10 cellular contexts compared by ENCODE assay signal in the genomic region with DNA sequence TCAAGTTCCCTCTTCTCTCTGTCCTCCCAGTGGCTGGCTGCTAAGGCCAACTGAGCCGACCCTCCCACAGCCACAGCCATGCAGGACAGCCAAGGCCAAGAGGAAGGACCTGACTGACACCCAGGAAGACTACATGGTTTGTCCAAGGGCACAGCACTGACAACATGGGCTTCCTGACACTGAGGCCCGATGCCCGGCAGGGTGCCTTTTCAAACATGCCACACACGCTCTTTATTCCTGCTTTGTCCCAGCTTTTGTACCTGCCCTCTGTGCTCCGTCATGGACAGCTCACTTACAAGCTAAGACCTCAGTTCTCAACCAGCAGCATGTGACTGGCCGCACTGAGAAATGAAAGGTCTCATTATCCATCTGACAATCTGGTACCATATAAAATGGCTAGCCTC. TPM values are rescaled to one million over a fixed set of nuclear protein-coding genes. Genes with fewer than 3 reads are reported as not detected.
A peak's percentile ranks its signal among the peaks of the same experiment; 100 is the strongest.
DNase-seq lines count a peak whose midpoint lies in the region; ATAC-seq and TF ChIP-seq lines count a peak whose summit lies in the region.
"Had no signal": no experiment of that assay in that cellular context is flagged by ENCODE, and none has a peak within 500 bp of the region (broad histone marks: within the 10 kb centered on the region; RNA-seq: fewer than 3 reads in every experiment).

No MANE protein-coding gene starts in this region.

- dilution Hi-C loops in IMR-90 (cut with HindIII; ENCODE audit: low sequenced_read_pairs, unreplicated experiment): no loop called here

- H3K9me3 Mint-ChIP-seq in brain: peaks cover 6 to 17% (median 15%) of the 10 kb centered on the region in 5 experiments
- H3K9me3 Mint-ChIP-seq: natural killer cell treated with Interleukin-12 subunit alpha and Interleukin-12 subunit beta and Interleukin-15 and Interleukin-18, amount 100 ng/mL, for 72 hours had no signal

- peaks cover 32 to 64% of the 10 kb centered on the region in 2 experiments for H3K79me1 ChIP-seq in IMR-90 (ENCODE audit: low read depth in 1 of 2, low read length in 2 of 2)

- H3K18ac ChIP-seq in IMR-90 (ENCODE audit: low read depth, low read length): peak overlapping the region; percentile 27

- 98% methylated on average over 4 of the region's 6 CpGs; no CpG with 5 or more reads in 1 of the 2 experiments for whole genome bisulfite sequencing in IMR-90 (ENCODE audit: extremely low coverage in 2 of 2, insufficient read length in 1 of 2), 2 experiments

- peak overlapping the region; percentile 83; the same call in 1 of the 2 replicates for H3K4ac ChIP-seq in IMR-90 (ENCODE audit: low read depth, low read length)

- H3K36me3 ChIP-seq in IMR-90 (ENCODE audit: control insufficient read depth, insufficient read depth, low read length) (peaks cover 8% of the 10 kb centered on the region; the same call in 1 of the 2 replicates), lower lobe of right lung (peaks cover 17% of the 10 kb centered on the region)

- no peaks in the 10 kb centered on the region for H3K27me3 Mint-ChIP-seq in brain
- H3K27me3 Mint-ChIP-seq: natural killer cell treated with Interleukin-12 subunit alpha and Interleukin-12 subunit beta and Interleukin-15 and Interleukin-18, amount 100 ng/mL, for 72 hours had no signal

- CTCF ChIA-PET in IMR-90 (lab: Yijun Ruan, JAX): interaction anchor here (0.6 kb wide), 1 partner anchor 12 kb away, joined by 3 read pairs; no protein-coding TSS in a partner anchor

- BruUV-seq in IMR-90 (replicated peaks; lab: Mats Ljungman, UMichigan): no TSS peak

- no peak overlapping the region for H3K9ac ChIP-seq in IMR-90 (ENCODE audit: low read depth, low read length)

- H3K4me1 ChIP-seq in IMR-90 (ENCODE audit: control insufficient read depth, insufficient read depth, low read length) (peaks cover 32% of the 10 kb centered on the region), lower lobe of right lung (peaks cover 41% of the 10 kb centered on the region)

- peak overlapping the region; percentile 12; the same call in 1 of the 3 replicates for H2BK15ac ChIP-seq in IMR-90 (ENCODE audit: low read depth, low read length)

- H3K23ac ChIP-seq in IMR-90 (ENCODE audit: low read depth, low read length): no peak overlapping the region

- H2AK5ac ChIP-seq in IMR-90 (ENCODE audit: low read depth, low read length): peak overlapping the region; percentile 9; the same call in 1 of the 2 replicates

- TF ChIP-seq CTCF in IMR-90 (conservative IDR thresholded peaks at IDR 0.05; ENCODE audit: low read depth, low read length): no peak
- no peak for TF ChIP-seq CTCF in brain (conservative IDR thresholded peaks at IDR 0.05)
- no peak for TF ChIP-seq CTCF in lower lobe of right lung (IDR thresholded peaks at IDR 0.05)

- intact Hi-C loops in IMR-90 (cut with micrococcal nuclease): no loop called here
- intact Hi-C loops in lower lobe of right lung (cut with DNase I): no loop called here

- peak overlapping the region; percentile 91 for H2BK5ac ChIP-seq in IMR-90 (ENCODE audit: low read depth, low read length, poor library complexity, severe bottlenecking)

- no peak overlapping the region for H3K4me2 ChIP-seq in IMR-90 (ENCODE audit: low read depth, low read length)

- no peak for TF ChIP-seq RAD21 in IMR-90 (IDR thresholded peaks at IDR 0.05; ENCODE audit: low read length)

- H3K27me3 ChIP-seq in IMR-90 (ENCODE audit: control insufficient read depth, insufficient read depth, low read length) (no peaks in the 10 kb centered on the region), lower lobe of right lung (ENCODE audit: low read depth) (no peaks in the 10 kb centered on the region)
- H3K27me3 ChIP-seq: SJCRH30 had no signal

- no peak overlapping the region for H3K4me3 Mint-ChIP-seq in brain
- H3K4me3 Mint-ChIP-seq: natural killer cell treated with Interleukin-12 subunit alpha and Interleukin-12 subunit beta and Interleukin-15 and Interleukin-18, amount 100 ng/mL, for 72 hours had no signal

- POLR2A ChIA-PET in IMR-90 (lab: Charles Lee; ENCODE audit: unreplicated experiment): no interaction called here

- peak overlapping the region; percentile 82 for H2BK120ac ChIP-seq in IMR-90 (ENCODE audit: low read depth, low read length)

- peaks cover 43% of the 10 kb centered on the region for H3K4me1 Mint-ChIP-seq in brain

- H4K8ac ChIP-seq in IMR-90 (ENCODE audit: low read depth in 2 of 2, low read length in 2 of 2): peak overlapping the region in 1 of 2 experiments; percentile 82; a peak in 1 of 4 replicates

- no peak for TF ChIP-seq POLR2A in IMR-90 (IDR thresholded peaks at IDR 0.05; ENCODE audit: low read depth, low read length)

- H2BK20ac ChIP-seq in IMR-90 (ENCODE audit: low read depth, low read length): no peak overlapping the region; the same call in 1 of the 2 replicates

- ATAC-seq in IMR-90 (ENCODE audit: low read depth): no peak
- peak; percentile 29 to 41 for ATAC-seq in lower lobe of right lung
- ATAC-seq in HG02610 (IDR thresholded peaks at IDR 0.05; ENCODE audit: unreplicated experiment): no peak
- ATAC-seq in GM21528 (IDR thresholded peaks at IDR 0.05; ENCODE audit: low FRiP score, unreplicated experiment): no peak

- H3K9me1 ChIP-seq in IMR-90 (ENCODE audit: insufficient read depth, low read length): peaks cover 26% of the 10 kb centered on the region

- H3K14ac ChIP-seq in IMR-90 (replicated peaks; ENCODE audit: low read depth, low read length): peak overlapping the region; percentile 43; the same call in 1 of the 2 replicates

- no peak for DNase-seq in IMR-90
- DNase-seq in lower lobe of right lung: no peak
- no peak for DNase-seq in NCI-H526 (lab: John Stamatoyannopoulos, UW)
- DNase-seq: central memory CD4-positive, alpha-beta T cell had no signal

- H3K9me3 ChIP-seq in IMR-90 (ENCODE audit: control insufficient read depth, insufficient read depth, low read length) (no peaks in the 10 kb centered on the region), lower lobe of right lung (no peaks in the 10 kb centered on the region)
- H3K9me3 ChIP-seq: SJCRH30 had no signal

- H4K20me1 ChIP-seq in IMR-90 (ENCODE audit: insufficient read depth, low read length): no peaks in the 10 kb centered on the region; the same call in 1 of the 2 replicates

- H2AK9ac ChIP-seq in IMR-90 (replicated peaks; ENCODE audit: low read depth, low read length, poor library complexity): no peak overlapping the region

- no peak overlapping the region for H3K56ac ChIP-seq in IMR-90 (ENCODE audit: extremely low read depth, insufficient read depth, low read length)

- H3K27ac Mint-ChIP-seq in brain: peak overlapping the region; percentile 32 to 93 (median 72)
- H3K27ac Mint-ChIP-seq: natural killer cell treated with Interleukin-12 subunit alpha and Interleukin-12 subunit beta and Interleukin-15 and Interleukin-18, amount 100 ng/mL, for 72 hours had no signal

- peak overlapping the region; percentile 55 for H4K5ac ChIP-seq in IMR-90 (ENCODE audit: low read depth, low read length)

- H3K4me3 ChIP-seq in IMR-90 (ENCODE audit: insufficient read depth, low read depth, low read length) (no peak overlapping the region), lower lobe of right lung (no peak overlapping the region)
- H3K4me3 ChIP-seq: SJCRH30 had no signal

- in situ Hi-C loops in IMR-90 (cut with MboI; ENCODE audit: low sequenced_read_pairs): no loop called here

- H4K91ac ChIP-seq in IMR-90 (ENCODE audit: insufficient read depth, low read depth, low read length): peak overlapping the region; percentile 1; the same call in 1 of the 2 replicates

- H3K27ac ChIP-seq in IMR-90 (ENCODE audit: insufficient read depth, low read length): peak overlapping the region; percentile 17; the same call in 1 of the 2 replicates
- no peak overlapping the region for H3K27ac ChIP-seq in lower lobe of right lung
- H3K27ac ChIP-seq in temporal lobe (ENCODE audit: low read depth, low read length): peak overlapping the region; percentile 51

- no peak overlapping the region for H2AFZ ChIP-seq in IMR-90 (replicated peaks; ENCODE audit: low read length, poor library complexity)

- peaks cover 32% of the 10 kb centered on the region for H3K36me3 Mint-ChIP-seq in brain

TF ChIP-seq in IMR-90, 13 proteins besides CTCF, POLR2A, EP300 and RAD21:
- TF ChIP-seq RFX5 (IDR thresholded peaks at IDR 0.05; ENCODE audit: low read depth, low read length) (no peak), CEBPB (IDR thresholded peaks at IDR 0.05; ENCODE audit: low read depth, low read length) (no peak), NFE2L2 (IDR thresholded peaks at IDR 0.05; ENCODE audit: low read depth, low read length) (no peak), FOS (IDR thresholded peaks at IDR 0.05; ENCODE audit: low read depth, low read length) (no peak), RCOR1 (IDR thresholded peaks at IDR 0.05; ENCODE audit: insufficient replicate concordance, low read length) (no peak), CHD1 (IDR thresholded peaks at IDR 0.05; ENCODE audit: low read depth, low read length) (no peak)
- TF ChIP-seq, protein P1, sequence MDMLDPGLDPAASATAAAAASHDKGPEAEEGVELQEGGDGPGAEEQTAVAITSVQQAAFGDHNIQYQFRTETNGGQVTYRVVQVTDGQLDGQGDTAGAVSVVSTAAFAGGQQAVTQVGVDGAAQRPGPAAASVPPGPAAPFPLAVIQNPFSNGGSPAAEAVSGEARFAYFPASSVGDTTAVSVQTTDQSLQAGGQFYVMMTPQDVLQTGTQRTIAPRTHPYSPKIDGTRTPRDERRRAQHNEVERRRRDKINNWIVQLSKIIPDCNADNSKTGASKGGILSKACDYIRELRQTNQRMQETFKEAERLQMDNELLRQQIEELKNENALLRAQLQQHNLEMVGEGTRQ (IDR thresholded peaks at IDR 0.05; ENCODE audit: low read depth, low read length): no peak

RNA-seq across cellular contexts. Expression of a gene that starts 45.8 kb away (rescaled TPM):
- total RNA-seq in IMR-90 (2012; rRNA removed) (21.9 and 24.4 TPM in 2 replicates), lower lobe of right lung (41.3 TPM), temporal lobe (30.5 TPM)
- polyA plus RNA-seq in IMR-90 (2012; rRNA removed) (17.1 and 18.2 TPM in 2 replicates), brain (ENCODE audit: insufficient read depth, low read depth, low replicate concordance) (29.1 TPM)
- 9.4 and 10.0 TPM in 2 replicates for polyA plus RNA-seq in IMR-90 (2012; cell fraction: cytosol; rRNA removed)
- polyA plus RNA-seq in IMR-90 (2012; cell fraction: nucleus; rRNA removed; ENCODE audit: low replicate concordance): 6.9 and 17.6 TPM in 2 replicates

Comparison
In these comparisons a context has a peak if more than half of its experiments do, and no peak if none do; other contexts are left out.
1. ATAC-seq: peak in lower lobe of right lung (2 of 2); none in IMR-90 (single experiment), HG02610 (single experiment) and GM21528 (single experiment).